ENCODE assay signal across 8 cellular contexts in the genomic region with DNA sequence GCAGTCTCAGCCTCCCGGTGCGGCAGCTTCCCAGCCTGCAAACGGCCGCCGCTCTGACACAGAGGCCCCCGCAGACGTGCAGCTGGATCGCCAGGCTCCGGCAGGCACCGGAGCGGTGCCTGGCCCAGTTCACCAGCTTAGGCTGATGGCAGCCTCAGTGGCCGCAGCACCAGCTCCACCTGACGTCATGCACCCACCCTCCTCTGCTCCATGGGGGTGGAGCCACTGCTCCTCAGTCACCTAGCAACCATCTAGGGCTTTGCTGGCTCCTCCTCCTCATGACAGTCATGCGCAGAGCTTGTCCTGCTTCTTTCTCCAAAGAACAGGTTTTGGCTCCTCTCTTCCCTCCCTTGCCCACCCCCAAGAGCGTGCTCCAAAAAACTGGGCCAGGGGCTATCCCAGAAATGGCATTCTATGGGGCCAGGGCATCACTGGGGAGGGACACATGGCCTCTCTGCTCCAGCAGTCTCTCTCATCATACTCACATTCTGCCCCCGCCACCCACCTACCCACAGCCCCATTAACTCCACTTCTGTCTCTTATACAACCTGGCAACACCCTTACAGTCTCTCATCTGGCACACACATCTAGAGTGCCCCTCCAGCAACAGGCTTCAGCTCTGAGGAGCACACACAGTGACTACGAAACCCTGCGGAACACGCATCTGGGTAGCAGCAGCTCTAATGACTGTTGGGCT. TPM values are rescaled to one million over a fixed set of nuclear protein-coding genes. Genes with fewer than 3 reads are reported as not detected.
DNase-seq lines count a peak whose midpoint lies in the region; FAIRE-seq and TF ChIP-seq lines count a peak whose summit lies in the region.

No MANE protein-coding gene starts in this region.

- no peak overlapping the region for H4K8ac ChIP-seq in mesendoderm (ENCODE audit: low read depth, low read length)

- H2BK5ac ChIP-seq in mesendoderm (ENCODE audit: low read length) = no peak overlapping the region

- peaks cover 8% of the 10 kb centered on the region for H3K4me1 Mint-ChIP-seq in activated T-cell treated with anti-CD3 and anti-CD28 coated beads, Interleukin-2, amount 50 U/mL, for 24 hours (ENCODE audit: low read depth)

- H3K9me3 Mint-ChIP-seq in activated T-cell treated with anti-CD3 and anti-CD28 coated beads, Interleukin-2, amount 50 U/mL, for 24 hours = no peaks in the 10 kb centered on the region

- no peak for TF ChIP-seq POLR2A in endothelial cell of umbilical vein (IDR thresholded peaks at IDR 0.05; ENCODE audit: low read depth, low read length)

- no peaks in the 10 kb centered on the region for H3K9me3 ChIP-seq in endothelial cell of umbilical vein (replicated peaks; ENCODE audit: control insufficient read depth, insufficient read depth, low read length)

- intact Hi-C loops in endothelial cell of umbilical vein (cut with micrococcal nuclease) = no loop called here

- H3K36me3 ChIP-seq in endothelial cell of umbilical vein (ENCODE audit: control insufficient read depth in 2 of 2, extremely low read depth in 1 of 2, insufficient read depth in 2 of 2, low read length in 2 of 2) = peaks cover 5 to 31% of the 10 kb centered on the region in 2 experiments
- H3K36me3 ChIP-seq in mesendoderm (ENCODE audit: control insufficient read depth, insufficient read depth, low read length) = peaks cover 11% of the 10 kb centered on the region

- no peak overlapping the region for H3K27ac Mint-ChIP-seq in activated T-cell treated with anti-CD3 and anti-CD28 coated beads, Interleukin-2, amount 50 U/mL, for 24 hours

- H3K4me3 ChIP-seq in endothelial cell of umbilical vein (replicated peaks in 1 of 3; ENCODE audit: insufficient read depth in 1 of 3, low read depth in 1 of 3, low read length in 3 of 3) (no peak overlapping the region), mesendoderm (ENCODE audit: low read length) (no peak overlapping the region)

- POLR2A ChIA-PET in endothelial cell of umbilical vein (lab: Charles Lee) = no interaction called here

- H3K27ac ChIP-seq in endothelial cell of umbilical vein (ENCODE audit: insufficient read depth, low read depth, low read length) (no peak overlapping the region), mesendoderm (ENCODE audit: low read depth, low read length) (no peak overlapping the region)

- FAIRE-seq in endothelial cell of umbilical vein (lab: Jason Lieb, UNC) = no peak

- H3K27me3 ChIP-seq in endothelial cell of umbilical vein (ENCODE audit: control insufficient read depth in 2 of 2, insufficient read depth in 2 of 2, low read length in 2 of 2) = no peaks in the 10 kb centered on the region
- no peaks in the 10 kb centered on the region for H3K27me3 ChIP-seq in mesendoderm (ENCODE audit: insufficient read depth, low read length, poor library complexity)

- no peaks in the 10 kb centered on the region for H4K20me1 ChIP-seq in endothelial cell of umbilical vein (replicated peaks; ENCODE audit: control insufficient read depth, extremely low read depth, insufficient read depth, low read length)

- no peak overlapping the region for H3K9ac ChIP-seq in endothelial cell of umbilical vein (replicated peaks; ENCODE audit: extremely low read depth, insufficient read depth, low read length)
- peak overlapping the region; percentile 64 for H3K9ac ChIP-seq in mesendoderm (ENCODE audit: low read length)

- DNase-seq in COLO668 (lab: John Stamatoyannopoulos, UW; ENCODE audit: unreplicated experiment) = peak; percentile 59
- peak; percentile 69 for DNase-seq in NCI-H2196 (lab: John Stamatoyannopoulos, UW; ENCODE audit: unreplicated experiment)
- peak; percentile 19 for DNase-seq in endothelial cell of umbilical vein (ENCODE audit: low read depth, low spot score)
- peak; percentile 96 for DNase-seq in mesendoderm
- DNase-seq in HuH-7.5 (ENCODE audit: low spot score) = no peak
- no peak for DNase-seq in mesenteric fat pad (ENCODE audit: low spot score)
- no peak for DNase-seq in activated T-cell treated with anti-CD3 and anti-CD28 coated beads, Interleukin-2, amount 50 U/mL, for 24 hours
- DNase-seq in OCI-M2 (lab: John Stamatoyannopoulos, UW; ENCODE audit: unreplicated experiment) = no peak

- H3K4me2 ChIP-seq in endothelial cell of umbilical vein (ENCODE audit: insufficient read depth, low read length) (no peak overlapping the region), mesendoderm (ENCODE audit: low read length) (peak overlapping the region; percentile 82)

- H3K56ac ChIP-seq in mesendoderm (ENCODE audit: low read length) = peak overlapping the region; percentile 65

- H2BK15ac ChIP-seq in mesendoderm (replicated peaks; ENCODE audit: low read depth) = no peak overlapping the region

- H2AFZ ChIP-seq in endothelial cell of umbilical vein (ENCODE audit: low read depth, low read length) = no peak overlapping the region

- WGBS in mesendoderm (ENCODE audit: extremely low coverage, insufficient coverage, low lambda C conversion rate) = no CpG with 5 or more reads among the region's 19 CpGs

- dilution Hi-C loops in endothelial cell of umbilical vein (cut with MboI; ENCODE audit: extremely low pct_ligation_motif_present, low sequenced_read_pairs) = no loop called here

- CTCF ChIA-PET in endothelial cell of umbilical vein (lab: Charles Lee) = interaction anchor here (1.1 to 1.5 kb wide), 2 partner anchors 17 to 40 kb away, joined by 3 to 5 read pairs; no protein-coding TSS in a partner anchor

- peaks cover 66% of the 10 kb centered on the region for H3K36me3 Mint-ChIP-seq in activated T-cell treated with anti-CD3 and anti-CD28 coated beads, Interleukin-2, amount 50 U/mL, for 24 hours (ENCODE audit: low read depth)

- no peak overlapping the region for H3K4ac ChIP-seq in mesendoderm (ENCODE audit: low read depth, low read length)

- H2BK120ac ChIP-seq in mesendoderm (ENCODE audit: low read depth, low read length) = no peak overlapping the region

- no peak overlapping the region for H4K5ac ChIP-seq in mesendoderm (ENCODE audit: low read length)

- H3K79me2 ChIP-seq in endothelial cell of umbilical vein (ENCODE audit: control insufficient read depth, insufficient read depth, low read length) (peaks cover 10% of the 10 kb centered on the region), mesendoderm (ENCODE audit: control insufficient read depth, insufficient read depth, low read length) (peaks cover 19% of the 10 kb centered on the region)

- no peaks in the 10 kb centered on the region for H3K9me1 ChIP-seq in endothelial cell of umbilical vein (replicated peaks; ENCODE audit: control insufficient read depth, extremely low read depth, insufficient read depth, low read length)

- peaks cover 36% of the 10 kb centered on the region for H3K79me1 ChIP-seq in mesendoderm (ENCODE audit: low read length)

- no peak overlapping the region for H3K4me3 Mint-ChIP-seq in activated T-cell treated with anti-CD3 and anti-CD28 coated beads, Interleukin-2, amount 50 U/mL, for 24 hours

- no peak overlapping the region for H3K23ac ChIP-seq in mesendoderm (ENCODE audit: low read length)

- no TSS peak for BruUV-seq in endothelial cell of umbilical vein (replicated peaks; lab: Mats Ljungman, UMichigan)

- no peaks in the 10 kb centered on the region for H3K4me1 ChIP-seq in endothelial cell of umbilical vein (ENCODE audit: control insufficient read depth, extremely low read depth, insufficient read depth, low read length)
- peaks cover 22% of the 10 kb centered on the region for H3K4me1 ChIP-seq in mesendoderm (ENCODE audit: control insufficient read depth, low read depth, low read length)

- TF ChIP-seq CTCF in endothelial cell of umbilical vein (IDR thresholded peaks at IDR 0.05; ENCODE audit: extremely low read depth in 1 of 2, insufficient read depth in 1 of 2, low read depth in 1 of 2, low read length in 2 of 2) = no peak

- no peak overlapping the region for H3K18ac ChIP-seq in mesendoderm (ENCODE audit: low read length)

- H2AK5ac ChIP-seq in mesendoderm (ENCODE audit: low read length) = no peak overlapping the region

- H3K27me3 Mint-ChIP-seq in activated T-cell treated with anti-CD3 and anti-CD28 coated beads, Interleukin-2, amount 50 U/mL, for 24 hours = no peaks in the 10 kb centered on the region

RNA-seq across cellular contexts. Expression of gene DCTN1, which starts 5.5 kb away (rescaled TPM):
- 165 and 170 TPM in 2 replicates for total RNA-seq in endothelial cell of umbilical vein
- polyA plus RNA-seq in endothelial cell of umbilical vein = 120 and 130 TPM in 2 replicates
- 110 and 121 TPM in 2 replicates for polyA plus RNA-seq in endothelial cell of umbilical vein (2011; cell fraction: cytosol; rRNA removed)
- polyA plus RNA-seq in endothelial cell of umbilical vein (2011; cell fraction: nucleus; rRNA removed) = 166 and 178 TPM in 2 replicates
- 149 and 151 TPM in 2 replicates for polyA plus RNA-seq in endothelial cell of umbilical vein (2012)
- 220 and 227 TPM in 2 replicates for polyA minus RNA-seq in endothelial cell of umbilical vein
- polyA minus RNA-seq in endothelial cell of umbilical vein (2011; cell fraction: cytosol; rRNA and poly(A)+ RNA removed) = 83.8 TPM
- 58.7 and 74.9 TPM in 2 replicates for polyA minus RNA-seq in endothelial cell of umbilical vein (2011; cell fraction: nucleus; rRNA and poly(A)+ RNA removed)
- polyA plus RNA-seq in mesendoderm (2013, experiment 1 of 2) = 210 TPM
- polyA plus RNA-seq in mesendoderm (2013, experiment 2 of 2) = 193 TPM
- 97.1 TPM for total RNA-seq in mesenteric fat pad

RNA-seq across cellular contexts. Expression of gene SLC4A5, which starts 31.4 kb away (rescaled TPM):
- 0.97 and 1.2 TPM in 2 replicates for total RNA-seq in endothelial cell of umbilical vein
- 0.12 and 0.21 TPM in 2 replicates for polyA plus RNA-seq in endothelial cell of umbilical vein
- 0.08 and 0.12 TPM in 2 replicates for polyA plus RNA-seq in endothelial cell of umbilical vein (2011; cell fraction: cytosol; rRNA removed)
- polyA plus RNA-seq in endothelial cell of umbilical vein (2011; cell fraction: nucleus; rRNA removed) = 0.37 and 2.0 TPM in 2 replicates
- polyA plus RNA-seq in endothelial cell of umbilical vein (2012) = 0.28 and 0.44 TPM in 2 replicates
- polyA minus RNA-seq in endothelial cell of umbilical vein = 0.59 and 0.61 TPM in 2 replicates
- not detected for polyA minus RNA-seq in endothelial cell of umbilical vein (2011; cell fraction: cytosol; rRNA and poly(A)+ RNA removed)
- polyA minus RNA-seq in endothelial cell of umbilical vein (2011; cell fraction: nucleus; rRNA and poly(A)+ RNA removed) = 1.2 and 2.2 TPM in 2 replicates
- 0.34 TPM for polyA plus RNA-seq in mesendoderm (2013, experiment 1 of 2)
- polyA plus RNA-seq in mesendoderm (2013, experiment 2 of 2) = 0.21 TPM
- total RNA-seq in mesenteric fat pad = 2.0 TPM

RNA-seq across cellular contexts. Expression of gene C2orf81, which starts 46.8 kb away (rescaled TPM):
- total RNA-seq in endothelial cell of umbilical vein (0.51 and 0.71 TPM in 2 replicates), mesenteric fat pad (1.1 TPM)
- 0.16 and 0.17 TPM in 2 replicates for polyA plus RNA-seq in endothelial cell of umbilical vein
- 0.07 and 0.13 TPM in 2 replicates for polyA plus RNA-seq in endothelial cell of umbilical vein (2011; cell fraction: cytosol; rRNA removed)
- polyA plus RNA-seq in endothelial cell of umbilical vein (2011; cell fraction: nucleus; rRNA removed) = 0.17 TPM in 1 of 2 replicates, not detected in the other
- 0.12 and 0.40 TPM in 2 replicates for polyA plus RNA-seq in endothelial cell of umbilical vein (2012)
- not detected in 2 replicates for polyA minus RNA-seq in endothelial cell of umbilical vein
- polyA minus RNA-seq in endothelial cell of umbilical vein (2011; cell fraction: cytosol; rRNA and poly(A)+ RNA removed) = 1.0 TPM
- not detected in 2 replicates for polyA minus RNA-seq in endothelial cell of umbilical vein (2011; cell fraction: nucleus; rRNA and poly(A)+ RNA removed)
- polyA plus RNA-seq in mesendoderm (2013, experiment 1 of 2) = 0.34 TPM
- polyA plus RNA-seq in mesendoderm (2013, experiment 2 of 2) = 0.56 TPM

RNA-seq across cellular contexts. Expression of gene WDR54, which starts 46.9 kb away (rescaled TPM):
- total RNA-seq in endothelial cell of umbilical vein (21.7 and 24.9 TPM in 2 replicates), mesenteric fat pad (4.6 TPM)
- polyA plus RNA-seq in endothelial cell of umbilical vein = 46.3 and 53.0 TPM in 2 replicates
- 32.1 and 36.6 TPM in 2 replicates for polyA plus RNA-seq in endothelial cell of umbilical vein (2011; cell fraction: cytosol; rRNA removed)
- 25.6 and 29.4 TPM in 2 replicates for polyA plus RNA-seq in endothelial cell of umbilical vein (2011; cell fraction: nucleus; rRNA removed)
- polyA plus RNA-seq in endothelial cell of umbilical vein (2012) = 18.2 and 22.5 TPM in 2 replicates
- polyA minus RNA-seq in endothelial cell of umbilical vein = 32.4 and 35.7 TPM in 2 replicates
- polyA minus RNA-seq in endothelial cell of umbilical vein (2011; cell fraction: cytosol; rRNA and poly(A)+ RNA removed) = 58.5 TPM
- polyA minus RNA-seq in endothelial cell of umbilical vein (2011; cell fraction: nucleus; rRNA and poly(A)+ RNA removed) = 5.0 and 5.5 TPM in 2 replicates
- polyA plus RNA-seq in mesendoderm (2013, experiment 1 of 2) = 10.1 TPM
- 9.9 TPM for polyA plus RNA-seq in mesendoderm (2013, experiment 2 of 2)

Comparison
In these comparisons a context has a peak if more than half of its experiments do, and no peak if none do; other contexts are left out.
1. DNase-seq: peak in COLO668 (single experiment), NCI-H2196 (single experiment), endothelial cell of umbilical vein (single experiment) and mesendoderm (single experiment); none in HuH-7.5 (single experiment), mesenteric fat pad (single experiment), activated T-cell treated with anti-CD3 and anti-CD28 coated beads, Interleukin-2, amount 50 U/mL, for 24 hours (single experiment) and OCI-M2 (single experiment).